13 cellular contexts compared by ENCODE assay signal in genomic region chr3:75609598-75609997, GRCh38. TPM values are rescaled to one million over a fixed set of nuclear protein-coding genes. Genes with fewer than 3 reads are reported as not detected.
DNase-seq lines count a peak whose midpoint lies in the region; ATAC-seq and TF ChIP-seq lines count a peak whose summit lies in the region.
"Not testable (repeated sequence)": the region's sequence is repeated elsewhere in the genome, so short reads cannot be mapped to it uniquely, and the experiment has no call there.
"Had no signal": no experiment of that assay in that cellular context is flagged by ENCODE, and none has a peak within 500 bp of the region (broad histone marks: within the 10 kb centered on the region; RNA-seq: fewer than 3 reads in every experiment).

No MANE protein-coding gene starts in this region.

- H3K27ac Mint-ChIP-seq in activated CD4-positive, alpha-beta T cell treated with anti-CD3 and anti-CD28 coated beads, Interleukin-2, amount 10 ng/mL, durations not matched to agents 24 days and 14 days; activated CD8-positive, alpha-beta T cell treated with anti-CD3 and anti-CD28 coated beads for 36 hours; activated naive CD4-positive, alpha-beta T cell treated with anti-CD3 and anti-CD28 coated beads, Interleukin-2, amount 10 ng/mL, durations not matched to agents 7 days and 5 days: not testable (repeated sequence)
- peak overlapping the region in 1 of 2 donors; percentile 94 for H3K27ac Mint-ChIP-seq in stimulated activated naive CD8-positive, alpha-beta T cell treated with anti-CD3 and anti-CD28 coated beads, Interleukin-15, amount 100 ng/mL, for 72 hours

- H3K36me3 ChIP-seq in SK-N-SH (replicated peaks in 1 of 2; ENCODE audit: control insufficient read depth in 1 of 2, insufficient read depth in 2 of 2, low read length in 1 of 2): not testable (repeated sequence)

- H3K27me3 ChIP-seq in SK-N-SH (ENCODE audit: insufficient read depth): not testable (repeated sequence)

- CTCF ChIA-PET in SK-N-SH (lab: Yijun Ruan, JAX); activated CD8-positive, alpha-beta T cell treated with anti-CD3 and anti-CD28 coated beads for 36 hours (lab: Charles Lee); activated naive CD4-positive, alpha-beta T cell treated with anti-CD3 and anti-CD28 coated beads, Interleukin-2, amount 10 ng/mL, durations not matched to agents 7 days and 5 days (lab: Charles Lee): not testable (repeated sequence)

- intact Hi-C loops in activated CD4-positive, alpha-beta T cell treated with anti-CD3 and anti-CD28 coated beads, Interleukin-2, amount 10 ng/mL, durations not matched to agents 24 days and 14 days (cut with micrococcal nuclease); activated CD8-positive, alpha-beta T cell treated with anti-CD3 and anti-CD28 coated beads for 36 hours (cut with micrococcal nuclease): not testable (repeated sequence)

- H3K79me2 ChIP-seq in SK-N-SH (ENCODE audit: insufficient read depth): not testable (repeated sequence)

- not testable (repeated sequence) for DNase-seq in SK-N-SH; stimulated activated naive CD8-positive, alpha-beta T cell treated with anti-CD3 and anti-CD28 coated beads, Interleukin-15, amount 100 ng/mL, for 72 hours
- DNase-seq in activated CD4-positive, alpha-beta T cell treated with anti-CD3 and anti-CD28 coated beads, Interleukin-2, amount 10 ng/mL, durations not matched to agents 24 days and 14 days: peak; percentile 68
- DNase-seq in activated CD8-positive, alpha-beta T cell treated with anti-CD3 and anti-CD28 coated beads for 36 hours: peak; percentile 18
- peak; percentile 34 for DNase-seq in activated naive CD4-positive, alpha-beta T cell treated with anti-CD3 and anti-CD28 coated beads, Interleukin-2, amount 10 ng/mL, durations not matched to agents 7 days and 5 days

- H3K9me3 ChIP-seq in SK-N-SH: not testable (repeated sequence)

- H3K4me3 ChIP-seq in SK-N-SH (ENCODE audit: low read depth in 2 of 2, low read length in 1 of 2): peak overlapping the region; percentile 34 to 55

- H3K4me1 Mint-ChIP-seq in activated CD4-positive, alpha-beta T cell treated with anti-CD3 and anti-CD28 coated beads, Interleukin-2, amount 10 ng/mL, durations not matched to agents 24 days and 14 days; activated CD8-positive, alpha-beta T cell treated with anti-CD3 and anti-CD28 coated beads for 36 hours (ENCODE audit: low read depth); activated naive CD4-positive, alpha-beta T cell treated with anti-CD3 and anti-CD28 coated beads, Interleukin-2, amount 10 ng/mL, durations not matched to agents 7 days and 5 days; stimulated activated naive CD8-positive, alpha-beta T cell treated with anti-CD3 and anti-CD28 coated beads, Interleukin-15, amount 100 ng/mL, for 72 hours: not testable (repeated sequence)

- H3K36me3 Mint-ChIP-seq in activated CD4-positive, alpha-beta T cell treated with anti-CD3 and anti-CD28 coated beads, Interleukin-2, amount 10 ng/mL, durations not matched to agents 24 days and 14 days (ENCODE audit: low read depth); activated CD8-positive, alpha-beta T cell treated with anti-CD3 and anti-CD28 coated beads for 36 hours (ENCODE audit: low read depth); activated naive CD4-positive, alpha-beta T cell treated with anti-CD3 and anti-CD28 coated beads, Interleukin-2, amount 10 ng/mL, durations not matched to agents 7 days and 5 days: not testable (repeated sequence)

- TF ChIP-seq EP300 in SK-N-SH (IDR thresholded peaks at IDR 0.05; ENCODE audit: borderline replicate concordance in 1 of 2, low read depth in 1 of 2, low read length in 1 of 2): not testable (repeated sequence)

- not testable (repeated sequence) for H3K9ac ChIP-seq in SK-N-SH

- not testable (repeated sequence) for H3K9me2 ChIP-seq in SK-N-SH

- not testable (repeated sequence) for H3K4me1 ChIP-seq in SK-N-SH (ENCODE audit: control insufficient read depth in 1 of 2, insufficient read depth in 2 of 2, low read depth in 1 of 2, low read length in 1 of 2)

- not testable (repeated sequence) for ATAC-seq in activated CD8-positive, alpha-beta T cell treated with anti-CD3 and anti-CD28 coated beads for 36 hours
- ATAC-seq in stimulated activated naive CD8-positive, alpha-beta T cell treated with anti-CD3 and anti-CD28 coated beads, Interleukin-15, amount 100 ng/mL, for 72 hours: peak; percentile 58

- H3K4me2 ChIP-seq in SK-N-SH: peak overlapping the region; percentile 79

- POLR2A ChIA-PET in SK-N-SH (lab: Yijun Ruan, JAX); activated CD8-positive, alpha-beta T cell treated with anti-CD3 and anti-CD28 coated beads for 36 hours (lab: Charles Lee): not testable (repeated sequence)

- not testable (repeated sequence) for H3K4me3 Mint-ChIP-seq in activated CD4-positive, alpha-beta T cell treated with anti-CD3 and anti-CD28 coated beads, Interleukin-2, amount 10 ng/mL, durations not matched to agents 24 days and 14 days; activated CD8-positive, alpha-beta T cell treated with anti-CD3 and anti-CD28 coated beads for 36 hours; activated naive CD4-positive, alpha-beta T cell treated with anti-CD3 and anti-CD28 coated beads, Interleukin-2, amount 10 ng/mL, durations not matched to agents 7 days and 5 days; stimulated activated naive CD8-positive, alpha-beta T cell treated with anti-CD3 and anti-CD28 coated beads, Interleukin-15, amount 100 ng/mL, for 72 hours

- H3K9me3 Mint-ChIP-seq in activated CD4-positive, alpha-beta T cell treated with anti-CD3 and anti-CD28 coated beads, Interleukin-2, amount 10 ng/mL, durations not matched to agents 24 days and 14 days; activated CD8-positive, alpha-beta T cell treated with anti-CD3 and anti-CD28 coated beads for 36 hours; stimulated activated naive CD8-positive, alpha-beta T cell treated with anti-CD3 and anti-CD28 coated beads, Interleukin-15, amount 100 ng/mL, for 72 hours: not testable (repeated sequence)
- H3K9me3 Mint-ChIP-seq in activated naive CD4-positive, alpha-beta T cell treated with anti-CD3 and anti-CD28 coated beads, Interleukin-2, amount 10 ng/mL, durations not matched to agents 7 days and 5 days: peaks cover 26% of the 10 kb centered on the region

- WGBS in SK-N-SH (ENCODE audit: low lambda C conversion rate): 12% methylated on average over 14 of the region's 26 CpGs

- H3F3A ChIP-seq in SK-N-SH (replicated peaks; ENCODE audit: insufficient read depth): not testable (repeated sequence)

- not testable (repeated sequence) for TF ChIP-seq CTCF in SK-N-SH (IDR thresholded peaks at IDR 0.05); activated CD8-positive, alpha-beta T cell treated with anti-CD3 and anti-CD28 coated beads for 36 hours (IDR thresholded peaks at IDR 0.05)

- not testable (repeated sequence) for TF ChIP-seq RAD21 in SK-N-SH (IDR thresholded peaks at IDR 0.05; ENCODE audit: low read length)

- H3K27me3 Mint-ChIP-seq in activated CD4-positive, alpha-beta T cell treated with anti-CD3 and anti-CD28 coated beads, Interleukin-2, amount 10 ng/mL, durations not matched to agents 24 days and 14 days; activated CD8-positive, alpha-beta T cell treated with anti-CD3 and anti-CD28 coated beads for 36 hours; activated naive CD4-positive, alpha-beta T cell treated with anti-CD3 and anti-CD28 coated beads, Interleukin-2, amount 10 ng/mL, durations not matched to agents 7 days and 5 days; stimulated activated naive CD8-positive, alpha-beta T cell treated with anti-CD3 and anti-CD28 coated beads, Interleukin-15, amount 100 ng/mL, for 72 hours: not testable (repeated sequence)

- not testable (repeated sequence) for H4K20me1 ChIP-seq in SK-N-SH (ENCODE audit: insufficient read depth)

- not testable (repeated sequence) for H3K27ac ChIP-seq in SK-N-SH (ENCODE audit: low read depth in 2 of 2, low read length in 1 of 2)

- not testable (repeated sequence) for H2AFZ ChIP-seq in SK-N-SH (ENCODE audit: low read depth)

RNA-seq across cellular contexts. Expression of gene FRG2C, which starts 54.5 kb away (rescaled TPM):
- polyA plus RNA-seq in SK-N-SH (2012; rRNA removed): not detected in 2 replicates
- polyA plus RNA-seq in SK-N-SH (2012; cell fraction: cytosol; rRNA removed): 0.01 TPM in 1 of 2 replicates, not detected in the other
- 0.02 TPM in 2 replicates for polyA plus RNA-seq in SK-N-SH (2012; cell fraction: nucleus; rRNA removed)
- total RNA-seq in activated CD4-positive, alpha-beta T cell treated with anti-CD3 and anti-CD28 coated beads, Interleukin-2, amount 10 ng/mL, durations not matched to agents 24 days and 14 days: not detected in 2 replicates
- total RNA-seq in activated CD8-positive, alpha-beta T cell treated with anti-CD3 and anti-CD28 coated beads for 36 hours: not detected
- total RNA-seq: A673; CD4-positive, alpha-beta memory T cell; CD4-positive, CD25-positive, alpha-beta regulatory T cell; CD8-positive, alpha-beta memory T cell; G401; GM12878 had no signal
- polyA plus RNA-seq: AG04450; CD14-positive monocyte; CD4-positive, alpha-beta memory T cell; CD4-positive, CD25-positive, alpha-beta regulatory T cell; CD8-positive, alpha-beta memory T cell; GM12878 had no signal
